13 cellular contexts compared by ENCODE assay signal in the genomic region with DNA sequence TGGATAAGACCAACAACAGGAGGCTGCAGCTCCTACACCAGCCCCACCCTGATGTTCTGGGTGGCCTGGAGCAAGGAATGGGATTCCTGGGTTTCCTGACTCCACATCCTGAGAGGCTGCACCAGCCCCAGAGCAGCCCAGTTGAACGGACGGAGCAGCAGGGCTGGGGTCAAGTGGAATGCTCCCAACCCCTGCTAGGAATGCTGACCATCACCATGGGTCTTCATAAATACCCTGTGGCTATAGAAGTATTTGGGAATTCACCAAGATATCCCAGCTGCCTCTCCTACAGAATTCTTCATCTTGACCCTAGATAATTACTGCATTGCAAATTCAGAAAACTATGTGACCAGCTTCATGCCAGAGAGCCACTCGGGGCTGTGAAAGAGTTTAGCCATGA.
A peak's percentile ranks its signal among the peaks of the same experiment; 100 is the strongest.
DNase-seq lines count a peak whose midpoint lies in the region; ATAC-seq and TF ChIP-seq lines count a peak whose summit lies in the region.
"Had no signal": no experiment of that assay in that cellular context is flagged by ENCODE, and none has a peak within 500 bp of the region (broad histone marks: within the 10 kb centered on the region; RNA-seq: fewer than 3 reads in every experiment).

No MANE protein-coding gene starts in this region.

- no peak overlapping the region for H2BK20ac ChIP-seq in H9 (ENCODE audit: low read depth, low read length, poor library complexity, severe bottlenecking)

- ATAC-seq in HG03457 (IDR thresholded peaks at IDR 0.05; ENCODE audit: unreplicated experiment) = no peak
- ATAC-seq: CD8-positive, alpha-beta T cell had no signal

- no peaks in the 10 kb centered on the region for H3K27me3 ChIP-seq in ascending aorta
- H3K27me3 ChIP-seq in H9 (ENCODE audit: insufficient read depth, low read length) = no peaks in the 10 kb centered on the region
- no peaks in the 10 kb centered on the region for H3K27me3 ChIP-seq in mammary epithelial cell (ENCODE audit: insufficient read depth, low read length)

- no peak overlapping the region for H2BK5ac ChIP-seq in H9 (ENCODE audit: insufficient read length, low read length)

- no peak overlapping the region for H3K23ac ChIP-seq in H9 (ENCODE audit: insufficient read length, low read depth, low read length)

- no TSS peak for BruUV-seq in mammary epithelial cell (replicated peaks; lab: Mats Ljungman, UMichigan)

- WGBS in H9 (ENCODE audit: extremely low coverage, insufficient read length, low lambda C conversion rate) = no CpG with 5 or more reads among the region's 3 CpGs
- 62% methylated on average over 3 of the region's 3 CpGs for WGBS in mammary epithelial cell (ENCODE audit: low coverage, missing lambda C conversion rate)

- no peak overlapping the region for H2AK5ac ChIP-seq in H9 (ENCODE audit: insufficient read length, low read length)

- CTCF ChIA-PET in mammary epithelial cell (lab: Charles Lee; ENCODE audit: low non-redundant PET) = no interaction called here

- no peak overlapping the region for H4K8ac ChIP-seq in H9 (replicated peaks; ENCODE audit: insufficient read length, low read depth, low read length)

- H3K27ac Mint-ChIP-seq in H9 = no peak overlapping the region
- H3K27ac Mint-ChIP-seq: activated B cell treated with CpG ODN at 0.5 μM for 24 hours; CD8-positive, alpha-beta T cell had no signal

- no peak overlapping the region for H3K56ac ChIP-seq in H9 (ENCODE audit: insufficient read length, low read depth, low read length)

- H3K4ac ChIP-seq in H9 (ENCODE audit: low read depth, low read length) = no peak overlapping the region

- H3K4me3 Mint-ChIP-seq in H9 = no peak overlapping the region
- H3K4me3 Mint-ChIP-seq: activated B cell treated with CpG ODN at 0.5 μM for 24 hours; CD8-positive, alpha-beta T cell had no signal

- DNase-seq in GM03348 (ENCODE audit: low spot score) = peak; percentile 82
- no peak for DNase-seq in ascending aorta (ENCODE audit: low spot score in 2 of 2)
- DNase-seq in iris pigment epithelial cell (ENCODE audit: low read depth) = peak; percentile 77
- DNase-seq in stromal cell of bone marrow (ENCODE audit: low read depth) = peak; percentile 75
- DNase-seq in kidney tubule cell (ENCODE audit: low spot score) = no peak
- no peak for DNase-seq in H9
- no peak for DNase-seq in mammary epithelial cell
- DNase-seq: activated B cell treated with CpG ODN at 0.5 μM for 24 hours; activated gamma-delta T cell; CD8-positive, alpha-beta T cell; H7; NCI-H524 had no signal

- no peak overlapping the region for H2BK15ac ChIP-seq in H9 (ENCODE audit: low read depth, low read length)

- no peak overlapping the region for H3K18ac ChIP-seq in H9 (ENCODE audit: insufficient read length, low read depth, low read length)

- H3K14ac ChIP-seq in H9 (ENCODE audit: insufficient read depth, low read length) = no peak overlapping the region

- H4K91ac ChIP-seq in H9 (ENCODE audit: insufficient read length, low read depth, low read length) = no peak overlapping the region

- in situ Hi-C loops in mammary epithelial cell (cut with MboI; ENCODE audit: low sequenced_read_pairs in 2 of 2) = no loop called here

- intact Hi-C loops in ascending aorta (cut with DNase I) (loop anchor here (5.0 kb wide), 1 partner anchor 139 kb away; no protein-coding TSS in a partner anchor), mammary epithelial cell (cut with micrococcal nuclease) (no loop called here)

- H4K20me1 ChIP-seq in H9 (ENCODE audit: control insufficient read depth, insufficient read depth, insufficient read length) (no peaks in the 10 kb centered on the region), mammary epithelial cell (ENCODE audit: insufficient read depth, low read length) (no peaks in the 10 kb centered on the region)

- H3T11ph ChIP-seq in H9 (ENCODE audit: low read length) = no peak overlapping the region

- no peaks in the 10 kb centered on the region; a peak in 1 of 7 replicates for H3K36me3 Mint-ChIP-seq in H9 (ENCODE audit: insufficient read depth in 1 of 3, low read depth in 3 of 3)
- H3K36me3 Mint-ChIP-seq: CD8-positive, alpha-beta T cell had no signal

- no peaks in the 10 kb centered on the region for H3K27me3 Mint-ChIP-seq in H9 (ENCODE audit: low read depth)
- H3K27me3 Mint-ChIP-seq: activated B cell treated with CpG ODN at 0.5 μM for 24 hours had no signal

- dilution Hi-C loops in mammary epithelial cell (cut with HindIII; ENCODE audit: low sequenced_read_pairs) = no loop called here

- H3K4me2 ChIP-seq in H9 (ENCODE audit: insufficient read depth, insufficient read length, low read length) (no peak overlapping the region), mammary epithelial cell (ENCODE audit: insufficient read depth, low read depth, low read length) (no peak overlapping the region)

- no peaks in the 10 kb centered on the region for H3K23me2 ChIP-seq in H9 (ENCODE audit: insufficient read length, low read depth, low read length, poor library complexity, severe bottlenecking)

- no peak overlapping the region for H4K5ac ChIP-seq in H9 (ENCODE audit: insufficient read length, low read depth, low read length)

- H2BK120ac ChIP-seq in H9 (ENCODE audit: low read depth, low read length, poor library complexity, severe bottlenecking) = no peak overlapping the region

- no peak overlapping the region for H2AFZ ChIP-seq in H9 (ENCODE audit: low read length)
- H2AFZ ChIP-seq in mammary epithelial cell (ENCODE audit: low read depth, low read length) = no peak overlapping the region

- H3K9me3 ChIP-seq in ascending aorta (no peaks in the 10 kb centered on the region), H9 (ENCODE audit: control insufficient read depth, low read depth, low read length) (no peaks in the 10 kb centered on the region), mammary epithelial cell (replicated peaks; ENCODE audit: insufficient read depth, low read length) (no peaks in the 10 kb centered on the region)

- no peaks in the 10 kb centered on the region for H3K36me3 ChIP-seq in ascending aorta
- no peaks in the 10 kb centered on the region for H3K36me3 ChIP-seq in mammary epithelial cell (ENCODE audit: insufficient read depth, low read length)

- H3K4me1 ChIP-seq in ascending aorta (peaks cover 0 to 41% of the 10 kb centered on the region in 2 donors), H9 (ENCODE audit: insufficient read depth, low read length) (no peaks in the 10 kb centered on the region), mammary epithelial cell (ENCODE audit: insufficient read depth, low read length) (peaks cover 19% of the 10 kb centered on the region)

- no peak for TF ChIP-seq CTCF in ascending aorta (IDR thresholded peaks at IDR 0.05)
- TF ChIP-seq CTCF in H9 (conservative IDR thresholded peaks at IDR 0.05) = no peak
- TF ChIP-seq CTCF in mammary epithelial cell (conservative IDR thresholded peaks at IDR 0.05 in 1 of 2, IDR thresholded peaks at IDR 0.05 in 1 of 2; ENCODE audit: extremely low read depth in 1 of 2, insufficient read depth in 1 of 2, low read depth in 1 of 2, low read length in 2 of 2) = no peak

- H2BK12ac ChIP-seq in H9 (ENCODE audit: insufficient read length, low read depth, low read length) = no peak overlapping the region

- H3K9ac ChIP-seq in H9 (ENCODE audit: extremely low read depth, insufficient read length, low read length) (no peak overlapping the region), mammary epithelial cell (ENCODE audit: insufficient read depth, low read length) (no peak overlapping the region)

- H3K4me3 ChIP-seq in ascending aorta = no peak overlapping the region
- H3K4me3 ChIP-seq in mammary epithelial cell (replicated peaks in 1 of 3; ENCODE audit: insufficient read depth in 1 of 3, low read depth in 2 of 3, low read length in 3 of 3) = no peak overlapping the region

- H3K9me3 Mint-ChIP-seq in H9 = no peaks in the 10 kb centered on the region; a peak in 1 of 5 replicates
- H3K9me3 Mint-ChIP-seq: CD8-positive, alpha-beta T cell had no signal

- peaks cover 0 to 3% of the 10 kb centered on the region in 2 experiments; a peak in 1 of 4 replicates for H3K4me1 Mint-ChIP-seq in H9
- H3K4me1 Mint-ChIP-seq: activated B cell treated with CpG ODN at 0.5 μM for 24 hours had no signal

- H3K27ac ChIP-seq in ascending aorta (peak overlapping the region; percentile 71 to 72), H9 (ENCODE audit: insufficient read length, low read depth, low read length) (no peak overlapping the region), mammary epithelial cell (ENCODE audit: insufficient read depth, low read depth, low read length) (no peak overlapping the region)

- H3K79me2 ChIP-seq in H9 (ENCODE audit: insufficient read depth, low read length) (no peaks in the 10 kb centered on the region), mammary epithelial cell (ENCODE audit: insufficient read depth, low read length) (no peaks in the 10 kb centered on the region)

- H3K79me1 ChIP-seq in H9 (ENCODE audit: insufficient read depth, low read depth, low read length, poor library complexity, severe bottlenecking) = no peaks in the 10 kb centered on the region

Comparison
In these comparisons a context has a peak if more than half of its experiments do, and no peak if none do; other contexts are left out.
1. DNase-seq: peak in GM03348 (single experiment), iris pigment epithelial cell (single experiment) and stromal cell of bone marrow (single experiment); none in ascending aorta (0 of 2), kidney tubule cell (single experiment), H9 (single experiment) and mammary epithelial cell (single experiment).
2. H3K27ac ChIP-seq: peak in ascending aorta (2 of 2); none in H9 (single experiment) and mammary epithelial cell (single experiment).